In the genomic region with DNA sequence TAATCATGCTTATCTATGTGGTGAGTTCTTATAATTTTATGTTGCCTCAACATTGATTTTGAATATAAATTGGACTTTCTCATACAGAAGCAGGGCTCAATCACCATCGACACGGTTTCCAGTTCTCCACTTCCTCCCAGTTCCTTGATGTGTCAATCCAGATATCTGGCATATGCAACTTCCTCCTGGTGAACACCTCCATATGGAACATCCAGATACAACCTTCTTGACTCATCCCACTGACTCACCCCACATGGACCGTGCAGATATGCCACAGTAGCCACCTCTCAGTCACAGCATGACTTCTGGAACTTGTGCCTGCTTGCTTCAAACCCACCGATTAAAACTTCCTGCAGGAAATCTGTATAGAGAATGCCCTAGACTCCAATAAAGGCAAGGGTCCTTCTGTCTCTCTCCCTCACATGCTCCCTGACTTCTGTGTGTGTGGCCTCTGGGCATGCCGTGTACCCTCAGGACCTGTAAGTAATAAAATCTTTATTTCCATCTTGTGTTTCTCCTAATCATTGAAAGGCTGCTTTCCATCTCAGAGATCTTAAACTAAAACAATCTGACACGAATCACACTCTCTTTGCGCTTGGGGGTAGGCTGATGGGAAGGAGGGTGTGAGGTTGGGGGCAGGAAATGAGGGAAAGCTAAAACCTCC, we compare ENCODE assay signal across 1 cellular context.
TF ChIP-seq lines count a peak whose summit lies in the region.

No MANE protein-coding gene starts in this region.

TF ChIP-seq in K562, 482 proteins besides CTCF, POLR2A, EP300 and RAD21 (continued from another document and continues in another):
- no peak for TF ChIP-seq E2F5 (CRISPR knock-in tag; IDR thresholded peaks at IDR 0.05)
- peak; percentile 69; the same call in 1 of the 2 replicates for TF ChIP-seq KHSRP (IDR thresholded peaks at IDR 0.05)
- TF ChIP-seq CTBP1 (IDR thresholded peaks at IDR 0.05; ENCODE audit: borderline replicate concordance) = peak; percentile 79
- no peak for TF ChIP-seq SNRNP70 (optimal IDR thresholded peaks at IDR 0.05; ENCODE audit: low read depth, low read length)
- TF ChIP-seq ATF4 (CRISPR knock-in tag; IDR thresholded peaks at IDR 0.05) = peak; percentile 59; the same call in 1 of the 2 replicates
- TF ChIP-seq ZNF3 (CRISPR knock-in tag; IDR thresholded peaks at IDR 0.05) = no peak
- TF ChIP-seq ZNF512 (tag; IDR thresholded peaks at IDR 0.05) = no peak
- no peak for TF ChIP-seq ZNF253 (CRISPR knock-in tag; conservative IDR thresholded peaks at IDR 0.05)
- no peak for TF ChIP-seq STAT5B (CRISPR knock-in tag; IDR thresholded peaks at IDR 0.05)
- TF ChIP-seq NR3C1 (CRISPR knock-in tag; IDR thresholded peaks at IDR 0.05) = no peak
- no peak for TF ChIP-seq PCBP2 (IDR thresholded peaks at IDR 0.05; ENCODE audit: low read depth, low read length, poor library complexity, severe bottlenecking)
- TF ChIP-seq CXXC5 (CRISPR knock-in tag; IDR thresholded peaks at IDR 0.05) = no peak
- peak; percentile 63 for TF ChIP-seq BRD9 (IDR thresholded peaks at IDR 0.05; ENCODE audit: low read depth, partially characterized antibody)
- TF ChIP-seq ZC3H8 (IDR thresholded peaks at IDR 0.05) = no peak
- no peak for TF ChIP-seq TAF9B (IDR thresholded peaks at IDR 0.05; ENCODE audit: partially characterized antibody)
- peak in 1 of 2 experiments; percentile 52; a peak in 1 of 4 replicates for TF ChIP-seq ARNT (IDR thresholded peaks at IDR 0.05)
- TF ChIP-seq, protein P1, sequence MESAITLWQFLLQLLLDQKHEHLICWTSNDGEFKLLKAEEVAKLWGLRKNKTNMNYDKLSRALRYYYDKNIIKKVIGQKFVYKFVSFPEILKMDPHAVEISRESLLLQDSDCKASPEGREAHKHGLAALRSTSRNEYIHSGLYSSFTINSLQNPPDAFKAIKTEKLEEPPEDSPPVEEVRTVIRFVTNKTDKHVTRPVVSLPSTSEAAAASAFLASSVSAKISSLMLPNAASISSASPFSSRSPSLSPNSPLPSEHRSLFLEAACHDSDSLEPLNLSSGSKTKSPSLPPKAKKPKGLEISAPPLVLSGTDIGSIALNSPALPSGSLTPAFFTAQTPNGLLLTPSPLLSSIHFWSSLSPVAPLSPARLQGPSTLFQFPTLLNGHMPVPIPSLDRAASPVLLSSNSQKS (CRISPR knock-in tag; IDR thresholded peaks at IDR 0.05) = no peak
- peak; percentile 78 for TF ChIP-seq HDAC2 (IDR thresholded peaks at IDR 0.05)
- TF ChIP-seq TBL1XR1 (IDR thresholded peaks at IDR 0.05; ENCODE audit: low read length in 2 of 2) = peak in 1 of 2 experiments; percentile 84; a peak in 2 of 4 replicates
- TF ChIP-seq CCNT2 (IDR thresholded peaks at IDR 0.05; ENCODE audit: borderline replicate concordance, extremely low read depth, insufficient read length, low read depth, low read length) = peak; percentile 95
- no peak for TF ChIP-seq TGIF2 (CRISPR knock-in tag; IDR thresholded peaks at IDR 0.05)
- TF ChIP-seq, protein P2, sequence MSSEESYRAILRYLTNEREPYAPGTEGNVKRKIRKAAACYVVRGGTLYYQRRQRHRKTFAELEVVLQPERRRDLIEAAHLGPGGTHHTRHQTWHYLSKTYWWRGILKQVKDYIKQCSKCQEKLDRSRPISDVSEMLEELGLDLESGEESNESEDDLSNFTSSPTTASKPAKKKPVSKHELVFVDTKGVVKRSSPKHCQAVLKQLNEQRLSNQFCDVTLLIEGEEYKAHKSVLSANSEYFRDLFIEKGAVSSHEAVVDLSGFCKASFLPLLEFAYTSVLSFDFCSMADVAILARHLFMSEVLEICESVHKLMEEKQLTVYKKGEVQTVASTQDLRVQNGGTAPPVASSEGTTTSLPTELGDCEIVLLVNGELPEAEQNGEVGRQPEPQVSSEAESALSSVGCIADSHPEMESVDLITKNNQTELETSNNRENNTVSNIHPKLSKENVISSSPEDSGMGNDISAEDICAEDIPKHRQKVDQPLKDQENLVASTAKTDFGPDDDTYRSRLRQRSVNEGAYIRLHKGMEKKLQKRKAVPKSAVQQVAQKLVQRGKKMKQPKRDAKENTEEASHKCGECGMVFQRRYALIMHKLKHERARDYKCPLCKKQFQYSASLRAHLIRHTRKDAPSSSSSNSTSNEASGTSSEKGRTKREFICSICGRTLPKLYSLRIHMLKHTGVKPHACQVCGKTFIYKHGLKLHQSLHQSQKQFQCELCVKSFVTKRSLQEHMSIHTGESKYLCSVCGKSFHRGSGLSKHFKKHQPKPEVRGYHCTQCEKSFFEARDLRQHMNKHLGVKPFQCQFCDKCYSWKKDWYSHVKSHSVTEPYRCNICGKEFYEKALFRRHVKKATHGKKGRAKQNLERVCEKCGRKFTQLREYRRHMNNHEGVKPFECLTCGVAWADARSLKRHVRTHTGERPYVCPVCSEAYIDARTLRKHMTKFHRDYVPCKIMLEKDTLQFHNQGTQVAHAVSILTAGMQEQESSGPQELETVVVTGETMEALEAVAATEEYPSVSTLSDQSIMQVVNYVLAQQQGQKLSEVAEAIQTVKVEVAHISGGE (CRISPR knock-in tag; IDR thresholded peaks at IDR 0.05) = peak in 1 of 3 experiments; percentile 83; a peak in 2 of 6 replicates
- no peak for TF ChIP-seq IFI16 (CRISPR knock-in tag; IDR thresholded peaks at IDR 0.05)
- TF ChIP-seq GTF2E2 (tag; IDR thresholded peaks at IDR 0.05) = no peak
- no peak for TF ChIP-seq ZNF239 (CRISPR knock-in tag; IDR thresholded peaks at IDR 0.05)
- no peak for TF ChIP-seq NCOA2 (IDR thresholded peaks at IDR 0.05; ENCODE audit: partially characterized antibody in 2 of 2)
- TF ChIP-seq, protein P3, sequence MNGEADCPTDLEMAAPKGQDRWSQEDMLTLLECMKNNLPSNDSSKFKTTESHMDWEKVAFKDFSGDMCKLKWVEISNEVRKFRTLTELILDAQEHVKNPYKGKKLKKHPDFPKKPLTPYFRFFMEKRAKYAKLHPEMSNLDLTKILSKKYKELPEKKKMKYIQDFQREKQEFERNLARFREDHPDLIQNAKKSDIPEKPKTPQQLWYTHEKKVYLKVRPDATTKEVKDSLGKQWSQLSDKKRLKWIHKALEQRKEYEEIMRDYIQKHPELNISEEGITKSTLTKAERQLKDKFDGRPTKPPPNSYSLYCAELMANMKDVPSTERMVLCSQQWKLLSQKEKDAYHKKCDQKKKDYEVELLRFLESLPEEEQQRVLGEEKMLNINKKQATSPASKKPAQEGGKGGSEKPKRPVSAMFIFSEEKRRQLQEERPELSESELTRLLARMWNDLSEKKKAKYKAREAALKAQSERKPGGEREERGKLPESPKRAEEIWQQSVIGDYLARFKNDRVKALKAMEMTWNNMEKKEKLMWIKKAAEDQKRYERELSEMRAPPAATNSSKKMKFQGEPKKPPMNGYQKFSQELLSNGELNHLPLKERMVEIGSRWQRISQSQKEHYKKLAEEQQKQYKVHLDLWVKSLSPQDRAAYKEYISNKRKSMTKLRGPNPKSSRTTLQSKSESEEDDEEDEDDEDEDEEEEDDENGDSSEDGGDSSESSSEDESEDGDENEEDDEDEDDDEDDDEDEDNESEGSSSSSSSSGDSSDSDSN (IDR thresholded peaks at IDR 0.05; ENCODE audit: borderline replicate concordance in 1 of 2, low read depth in 2 of 2, low read length in 2 of 2) = no peak
- TF ChIP-seq ARID1B (IDR thresholded peaks at IDR 0.05) = peak; percentile 99
- no peak for TF ChIP-seq HNRNPUL1 (IDR thresholded peaks at IDR 0.05; ENCODE audit: low read length)
- TF ChIP-seq ZEB2 (IDR thresholded peaks at IDR 0.05) = peak; percentile 56
- no peak for TF ChIP-seq ZNF316 (IDR thresholded peaks at IDR 0.05)
- TF ChIP-seq RBM17 (IDR thresholded peaks at IDR 0.05; ENCODE audit: borderline replicate concordance, low read depth, low read length) = no peak
- no peak for TF ChIP-seq FOXK1 (CRISPR knock-in tag; IDR thresholded peaks at IDR 0.05; ENCODE audit: borderline replicate concordance)
- TF ChIP-seq MIER1 (IDR thresholded peaks at IDR 0.05; ENCODE audit: low read depth) = no peak
- no peak for TF ChIP-seq ZBED1 (IDR thresholded peaks at IDR 0.05)
- TF ChIP-seq STAG1 (CRISPR knock-in tag; IDR thresholded peaks at IDR 0.05; ENCODE audit: borderline replicate concordance) = no peak
- TF ChIP-seq ARID3B (CRISPR knock-in tag; IDR thresholded peaks at IDR 0.05; ENCODE audit: borderline replicate concordance) = no peak
- TF ChIP-seq, protein P4, sequence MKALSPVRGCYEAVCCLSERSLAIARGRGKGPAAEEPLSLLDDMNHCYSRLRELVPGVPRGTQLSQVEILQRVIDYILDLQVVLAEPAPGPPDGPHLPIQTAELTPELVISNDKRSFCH (CRISPR knock-in tag; IDR thresholded peaks at IDR 0.05) = no peak
- TF ChIP-seq, protein P4 (tag; IDR thresholded peaks at IDR 0.05) = peak; percentile 58; the same call in 1 of the 2 replicates
- TF ChIP-seq ZNF778 (CRISPR knock-in tag; IDR thresholded peaks at IDR 0.05) = no peak
- TF ChIP-seq CBFA2T2 (conservative IDR thresholded peaks at IDR 0.05) = peak; percentile 98
- TF ChIP-seq FOXA3 (CRISPR knock-in tag; conservative IDR thresholded peaks at IDR 0.05 in 1 of 2, IDR thresholded peaks at IDR 0.05 in 1 of 2) = no peak
- TF ChIP-seq TAF1 (IDR thresholded peaks at IDR 0.05; ENCODE audit: control insufficient read depth, extremely low read depth, insufficient read depth, low read length, severe bottlenecking) = no peak
- TF ChIP-seq CREM (IDR thresholded peaks at IDR 0.05; ENCODE audit: low read depth) = peak; percentile 65; the same call in 1 of the 2 replicates
- TF ChIP-seq ZNF551 (CRISPR knock-in tag; IDR thresholded peaks at IDR 0.05) = no peak
- TF ChIP-seq MCM5 (IDR thresholded peaks at IDR 0.05; ENCODE audit: low read depth) = no peak
- TF ChIP-seq ZNF764 (CRISPR knock-in tag; IDR thresholded peaks at IDR 0.05; ENCODE audit: low read depth) = no peak
- peak; percentile 84 for TF ChIP-seq POLR2AphosphoS5 (IDR thresholded peaks at IDR 0.05; ENCODE audit: control insufficient read depth, insufficient read depth, low read depth, low read length)
- TF ChIP-seq KLF10 (CRISPR knock-in tag; IDR thresholded peaks at IDR 0.05) = no peak
- TF ChIP-seq, protein P5, sequence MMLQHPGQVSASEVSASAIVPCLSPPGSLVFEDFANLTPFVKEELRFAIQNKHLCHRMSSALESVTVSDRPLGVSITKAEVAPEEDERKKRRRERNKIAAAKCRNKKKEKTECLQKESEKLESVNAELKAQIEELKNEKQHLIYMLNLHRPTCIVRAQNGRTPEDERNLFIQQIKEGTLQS (IDR thresholded peaks at IDR 0.05) = peak; percentile 99
- TF ChIP-seq, protein P5 (CRISPR knock-in tag; conservative IDR thresholded peaks at IDR 0.05) = peak; percentile 100
